1 cellular context compared by ENCODE assay signal in the genomic region with DNA sequence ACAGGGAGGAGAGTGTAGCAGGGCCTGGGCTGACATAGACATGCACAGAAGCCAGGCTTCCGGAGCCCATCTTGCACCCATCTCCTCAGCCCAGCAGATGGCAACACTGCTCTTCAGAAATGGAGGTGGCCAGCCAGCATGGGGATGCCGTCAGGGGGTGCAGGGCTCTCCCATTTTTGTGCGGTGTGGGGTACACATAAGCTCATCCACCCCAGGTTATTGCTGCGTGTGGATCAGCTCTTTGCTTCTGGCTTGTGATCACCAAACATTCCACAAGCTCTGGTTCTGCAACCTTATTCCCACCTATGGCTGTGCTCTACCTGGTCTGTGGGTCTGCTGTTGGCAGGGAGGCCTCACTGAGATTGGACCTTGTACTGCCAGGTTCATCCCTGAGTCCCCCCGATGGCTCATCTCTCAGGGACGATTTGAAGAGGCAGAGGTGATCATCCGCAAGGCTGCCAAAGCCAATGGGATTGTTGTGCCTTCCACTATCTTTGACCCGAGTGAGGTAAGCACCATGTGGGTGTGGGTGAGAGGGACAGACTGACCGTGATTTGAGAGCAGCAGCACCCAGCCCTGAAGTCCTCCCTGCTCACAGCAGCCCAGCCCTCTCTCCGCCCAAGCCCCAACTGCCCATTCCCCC.
TF ChIP-seq lines count a peak whose summit lies in the region.

No MANE protein-coding gene starts in this region.

TF ChIP-seq in A549, 52 proteins besides CTCF, POLR2A, EP300 and RAD21 (continued from another document):
- TF ChIP-seq HEYL (CRISPR knock-in tag; IDR thresholded peaks at IDR 0.05), result no peak
